28 cellular contexts compared by ENCODE assay signal in genomic region chr3:7821858-7822257, GRCh38.
"Had no signal": no experiment of that assay in that cellular context is flagged by ENCODE, and none has a peak within 500 bp of the region (broad histone marks: within the 10 kb centered on the region; RNA-seq: fewer than 3 reads in every experiment).

No MANE protein-coding gene starts in this region.

- H3K36me3 Mint-ChIP-seq: stimulated activated effector memory CD8-positive, alpha-beta T cell treated with anti-CD3 and anti-CD28 coated beads, Interleukin-12 subunit alpha, Interleukin-12 subunit beta, amount 100 ng/mL, for 72 hours had no signal

- H3K4me1 Mint-ChIP-seq: nephron; neural progenitor cell; stimulated activated effector memory CD8-positive, alpha-beta T cell treated with anti-CD3 and anti-CD28 coated beads, Interleukin-12 subunit alpha, Interleukin-12 subunit beta, amount 100 ng/mL, for 72 hours; stimulated activated naive B cell treated with anti-CD40 and anti-IgM and Interleukin-4, amounts not matched to agents 10 μg/mL and 1 μg/mL and 100 μg/mL, for 72 hours had no signal

- H3K9ac ChIP-seq: neural progenitor cell, parathyroid adenoma had no signal

- H3K4me1 ChIP-seq: neural progenitor cell, parathyroid adenoma, psoas muscle, right lobe of liver, sigmoid colon, stomach, thyroid gland, tibial nerve, upper lobe of left lung, vagina had no signal

- DNase-seq: occipital lobe; ovary; posterior cingulate gyrus; psoas muscle; right cardiac atrium; right lobe of liver; sigmoid colon; small intestine; stimulated activated CD4-positive, alpha-beta T cell treated with anti-CD3 and anti-CD28 coated beads, Interleukin-15, amount 100 ng/mL, for 24 hours; stimulated activated CD4-positive, alpha-beta T cell treated with anti-CD3 and anti-CD28 coated beads, Interleukin-2, amount 100 ng/mL, for 24 hours; stimulated activated CD4-positive, alpha-beta T cell treated with anti-CD3 and anti-CD28 coated beads, Interleukin-2, amount 100 ng/mL, for 48 hours; stimulated activated CD4-positive, alpha-beta T cell treated with anti-CD3 and anti-CD28 coated beads, Interleukin-4, amount 100 ng/mL, for 24 hours; stimulated activated naive B cell treated with anti-CD40 and anti-IgM and Interleukin-4, amounts not matched to agents 10 μg/mL and 1 μg/mL and 100 μg/mL, for 72 hours; stimulated activated naive CD4-positive, alpha-beta T cell treated with Interleukin-2 at 50 U/mL for 16 hours; stomach; thyroid gland; trophoblast cell; upper lobe of left lung had no signal

- H3K4me3 Mint-ChIP-seq: nephron; neural progenitor cell; stimulated activated effector memory CD8-positive, alpha-beta T cell treated with anti-CD3 and anti-CD28 coated beads, Interleukin-12 subunit alpha, Interleukin-12 subunit beta, amount 100 ng/mL, for 72 hours; stimulated activated naive B cell treated with anti-CD40 and anti-IgM and Interleukin-4, amounts not matched to agents 10 μg/mL and 1 μg/mL and 100 μg/mL, for 72 hours; stimulated activated naive CD8-positive, alpha-beta T cell treated with anti-CD3 and anti-CD28 coated beads, Interleukin-15, Interleukin-2, amounts not matched to agents 100 ng/mL and 50 ng/mL, for 24 hours had no signal

- H3K4me3 ChIP-seq: neural progenitor cell, ovary, psoas muscle, right lobe of liver, sigmoid colon, stomach, thoracic aorta, thyroid gland, tibial nerve, upper lobe of left lung, vagina had no signal

- H3K27me3 Mint-ChIP-seq: progenitor cell of endocrine pancreas; stimulated activated naive B cell treated with anti-CD40 and anti-IgM and Interleukin-4, amounts not matched to agents 10 μg/mL and 1 μg/mL and 100 μg/mL, for 72 hours; stimulated activated naive CD8-positive, alpha-beta T cell treated with anti-CD3 and anti-CD28 coated beads, Interleukin-15, Interleukin-2, amounts not matched to agents 100 ng/mL and 50 ng/mL, for 24 hours had no signal

- H3K9me3 ChIP-seq: ovary, right lobe of liver, thyroid gland had no signal

- H2AFZ ChIP-seq: neural progenitor cell, parathyroid adenoma had no signal

- H3K27me3 ChIP-seq: neural progenitor cell, ovary, right lobe of liver, sigmoid colon, stomach, thyroid gland, tibial nerve, upper lobe of left lung, vagina had no signal

- H3K27ac Mint-ChIP-seq: nephron; neural progenitor cell; progenitor cell of endocrine pancreas; stimulated activated effector memory CD8-positive, alpha-beta T cell treated with anti-CD3 and anti-CD28 coated beads, Interleukin-12 subunit alpha, Interleukin-12 subunit beta, amount 100 ng/mL, for 72 hours; stimulated activated naive B cell treated with anti-CD40 and anti-IgM and Interleukin-4, amounts not matched to agents 10 μg/mL and 1 μg/mL and 100 μg/mL, for 72 hours; stimulated activated naive CD8-positive, alpha-beta T cell treated with anti-CD3 and anti-CD28 coated beads, Interleukin-15, Interleukin-2, amounts not matched to agents 100 ng/mL and 50 ng/mL, for 24 hours had no signal

- FAIRE-seq: small intestine, urothelium cell line had no signal

- H3K36me3 ChIP-seq: neural progenitor cell, ovary, right lobe of liver, sigmoid colon, stomach, thoracic aorta, thyroid gland, tibial nerve, upper lobe of left lung, vagina had no signal

- H3K27ac ChIP-seq: neural progenitor cell, ovary, parathyroid adenoma, psoas muscle, right lobe of liver, sigmoid colon, stomach, thoracic aorta, thyroid gland, tibial nerve, upper lobe of left lung, vagina had no signal

- ATAC-seq: psoas muscle; right cardiac atrium; right lobe of liver; stimulated activated effector memory CD8-positive, alpha-beta T cell treated with anti-CD3 and anti-CD28 coated beads, Interleukin-12 subunit alpha, Interleukin-12 subunit beta, amount 100 ng/mL, for 72 hours; stimulated activated naive B cell treated with anti-CD40 and anti-IgM and Interleukin-4, amounts not matched to agents 10 μg/mL and 1 μg/mL and 100 μg/mL, for 72 hours had no signal

- H3K4me2 ChIP-seq: neural progenitor cell had no signal

- H3K79me2 ChIP-seq: parathyroid adenoma had no signal
